Comparison of ENCODE assay signal across 9 cellular contexts in the genomic region with DNA sequence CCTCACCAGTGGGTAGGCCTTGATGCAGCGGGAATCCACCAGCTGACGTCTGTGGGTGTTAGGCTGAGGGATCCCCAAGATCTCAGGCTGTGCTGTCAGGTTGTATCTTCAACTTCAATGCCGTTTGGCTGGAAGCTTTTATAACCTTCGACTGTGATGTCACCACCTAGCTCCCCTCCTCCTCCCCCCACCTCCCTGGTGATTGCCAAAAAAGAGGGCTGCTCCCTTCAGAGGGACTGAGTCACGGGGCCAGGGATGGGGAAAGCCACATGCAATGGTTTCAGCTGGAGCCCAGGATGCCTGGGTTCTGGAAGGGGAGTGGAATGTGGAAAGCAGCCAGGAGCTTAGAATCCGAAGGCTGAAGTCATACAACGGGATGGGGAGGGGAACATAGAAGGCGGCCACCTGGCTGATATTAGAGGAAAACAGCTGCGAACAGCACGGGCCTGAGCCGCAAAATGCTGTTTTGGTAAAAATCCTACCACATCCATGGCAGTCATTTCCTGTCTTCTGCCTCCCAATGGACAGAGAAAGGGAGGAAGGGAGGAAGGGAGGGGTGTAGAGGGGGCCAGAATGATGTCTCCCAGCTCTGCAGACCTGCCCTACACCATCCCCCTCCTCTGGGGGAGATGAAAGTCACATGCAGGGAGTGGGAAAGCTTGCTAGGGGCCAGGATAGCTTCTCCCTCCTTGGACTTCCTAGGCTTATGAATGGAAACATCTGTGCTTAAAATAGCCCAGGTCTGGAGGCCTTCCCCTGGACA. TPM values are rescaled to one million over a fixed set of nuclear protein-coding genes. Genes with fewer than 3 reads are reported as not detected.
DNase-seq lines count a peak whose midpoint lies in the region; ATAC-seq and TF ChIP-seq lines count a peak whose summit lies in the region.
"Had no signal": no experiment of that assay in that cellular context is flagged by ENCODE, and none has a peak within 500 bp of the region (broad histone marks: within the 10 kb centered on the region; RNA-seq: fewer than 3 reads in every experiment).

A gene (minus strand): TSS at position 110 of the 763 bp plus-strand sequence. CDS start 1,022 bp downstream, outside the sequence.

- H3K9me3 ChIP-seq in lung (ENCODE audit: control insufficient read depth in 2 of 2, insufficient read depth in 1 of 2, low read length in 1 of 2) = peaks cover 0 to 2% of the 10 kb centered on the region in 2 donors
- H3K9me3 ChIP-seq in tibial nerve = no peaks in the 10 kb centered on the region

- TF ChIP-seq POLR2A in tibial nerve (IDR thresholded peaks at IDR 0.05) = peak; percentile 28 to 52

- DNase-seq in M059J (ENCODE audit: low read depth) (peak; percentile 90), lung (ENCODE audit: low spot score) (peak; percentile 59), tibial nerve (ENCODE audit: low spot score in 2 of 2) (peak; percentile 79 to 88), NCI-H446 (lab: John Stamatoyannopoulos, UW) (no peak), OCI-M1 (lab: John Stamatoyannopoulos, UW) (no peak)
- DNase-seq in stimulated activated naive CD8-positive, alpha-beta T cell treated with anti-CD3 and anti-CD28 coated beads, Interleukin-15, Interleukin-2, amounts not matched to agents 100 U/mL and 50 U/mL, for 24 hours = no peak
- no peak for DNase-seq in stimulated activated CD4-positive, alpha-beta T cell treated with anti-CD3 and anti-CD28 coated beads, Interleukin-12 subunit alpha, Interleukin-12 subunit beta, amount 100 ng/mL, for 4 hours
- DNase-seq: NCI-H1436 had no signal

- peak; percentile 39 for ATAC-seq in lung (ENCODE audit: insufficient read depth, low FRiP score)
- ATAC-seq in stimulated activated naive CD8-positive, alpha-beta T cell treated with anti-CD3 and anti-CD28 coated beads, Interleukin-15, Interleukin-2, amounts not matched to agents 100 U/mL and 50 U/mL, for 24 hours = no peak

- H3K36me3 ChIP-seq in lung (ENCODE audit: control insufficient read depth in 2 of 2, insufficient read depth in 2 of 2, low read length in 2 of 2) = peaks cover 4 to 30% of the 10 kb centered on the region in 2 donors
- peaks cover 0 to 42% (median 3%) of the 10 kb centered on the region in 3 donors for H3K36me3 ChIP-seq in tibial nerve

- TF ChIP-seq EP300 in tibial nerve (IDR thresholded peaks at IDR 0.05) = peak in 1 of 2 donors; percentile 82

- H3K4me1 ChIP-seq in lung (ENCODE audit: control insufficient read depth in 2 of 2, insufficient read depth in 2 of 2, low read length in 2 of 2) (peaks cover 0 to 4% of the 10 kb centered on the region in 2 donors), tibial nerve (peaks cover 0 to 29% (median 5%) of the 10 kb centered on the region in 4 donors)

- no peaks in the 10 kb centered on the region for H3K27me3 ChIP-seq in lung (ENCODE audit: control insufficient read depth, insufficient read depth)
- H3K27me3 ChIP-seq in tibial nerve = peaks cover 0 to 13% of the 10 kb centered on the region in 2 donors

- TF ChIP-seq CTCF in lung (IDR thresholded peaks at IDR 0.05; ENCODE audit: control extremely low read depth, extremely low read depth) = no peak
- no peak for TF ChIP-seq CTCF in tibial nerve (IDR thresholded peaks at IDR 0.05)

- WGBS in lung, 2 donors = 72 to 83% methylated on average over 11 of the region's 11 CpGs
- WGBS in tibial nerve, 2 donors = 38 to 45% methylated on average over 11 of the region's 11 CpGs

- H3K4me3 ChIP-seq in lung (no peak within 1 kb of the TSS), tibial nerve (peak within 1 kb of the TSS; percentile 19 to 47 (median 28))

- H3K27ac ChIP-seq in cingulate gyrus (ENCODE audit: low read depth, low read length) = peak within 1 kb of the TSS; percentile 19
- H3K27ac ChIP-seq in lung (ENCODE audit: low read depth in 1 of 2, low read length in 1 of 2) = no peak within 1 kb of the TSS
- peak within 1 kb of the TSS in 3 of 4 donors; percentile 64 to 81 (median 75) for H3K27ac ChIP-seq in tibial nerve

RNA-seq across cellular contexts. Expression of the gene that starts here (rescaled TPM):
- total RNA-seq in M059J (2014; rRNA removed; shearing (Covaris generic)) = 0.42 and 1.7 TPM in 2 replicates
- total RNA-seq in lung = 1 to 10 TPM in 1 of 2 donors, under 1 TPM in 1; 0.57 to 2.6 TPM
- 1 to 10 TPM in 1 of 2 donors, under 1 TPM in 1; 0.46 to 1.9 TPM for polyA plus RNA-seq in lung
- 10 to 100 TPM; 44.6 to 64.8 (median 48.4) TPM for total RNA-seq in tibial nerve

Comparison
In these comparisons a context has a peak if more than half of its experiments do, and no peak if none do; other contexts are left out.
1. RNA of the gene that starts here (total RNA-seq): 44.6 to 64.8 TPM in tibial nerve; 0.57 to 2.6 TPM in lung and 0.42 to 1.7 TPM in M059J; every median in the first group is over 10 times any median in the second.
2. DNase-seq: peak in M059J (single experiment), lung (single experiment) and tibial nerve (2 of 2); none in stimulated activated naive CD8-positive, alpha-beta T cell treated with anti-CD3 and anti-CD28 coated beads, Interleukin-15, Interleukin-2, amounts not matched to agents 100 U/mL and 50 U/mL, for 24 hours (single experiment), stimulated activated CD4-positive, alpha-beta T cell treated with anti-CD3 and anti-CD28 coated beads, Interleukin-12 subunit alpha, Interleukin-12 subunit beta, amount 100 ng/mL, for 4 hours (single experiment), NCI-H446 (0 of 2) and OCI-M1 (single experiment).
3. H3K27ac ChIP-seq: peak in cingulate gyrus (single experiment) and tibial nerve (3 of 4); none in lung (0 of 2).